Comparison of ENCODE assay signal across 8 cellular contexts in the genomic region with DNA sequence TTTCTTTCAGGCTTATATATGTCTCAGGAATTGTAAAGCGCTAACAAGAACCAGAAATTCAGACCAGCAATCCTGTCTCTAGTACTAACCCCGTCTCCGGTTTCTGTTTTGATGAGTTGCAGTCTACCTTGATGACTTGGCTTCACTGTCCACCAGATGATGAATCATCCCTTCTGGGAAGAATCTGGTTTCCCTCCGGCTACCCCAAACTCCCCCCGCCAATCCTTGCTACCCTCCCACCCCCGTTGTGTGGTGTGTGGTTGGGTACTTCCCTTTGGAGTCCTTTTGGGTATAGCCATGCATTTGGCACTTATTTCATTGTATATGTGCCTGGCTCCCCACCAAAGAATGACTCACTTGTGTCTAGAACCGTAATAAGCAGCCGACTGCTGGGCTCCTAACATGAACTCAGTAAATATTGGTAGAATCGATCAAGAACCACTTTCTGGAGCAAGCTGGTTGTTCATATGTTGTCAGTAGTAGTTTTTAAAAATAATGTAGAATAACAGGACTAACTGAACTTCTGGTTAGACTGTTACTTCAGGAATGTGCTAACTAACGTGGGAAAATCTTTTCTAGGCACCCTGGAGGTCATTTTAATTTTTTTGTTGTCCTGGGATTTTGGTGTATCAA. TPM values are rescaled to one million over a fixed set of nuclear protein-coding genes. Genes with fewer than 3 reads are reported as not detected.
DNase-seq lines count a peak whose midpoint lies in the region; TF ChIP-seq lines count a peak whose summit lies in the region.

No MANE protein-coding gene starts in this region.

- peak; percentile 9 to 13 for DNase-seq in activated CD4-positive, alpha-beta T cell treated with anti-CD3 and anti-CD28 coated beads for 4 hours
- no peak for DNase-seq in activated CD4-positive, alpha-beta T cell treated with anti-CD3 and anti-CD28 coated beads, Interleukin-2, amount 50 U/mL, for 4 hours
- no peak for DNase-seq in esophagus squamous epithelium (lab: John Stamatoyannopoulos, UW)
- DNase-seq in stimulated activated CD8-positive, alpha-beta memory T cell treated with anti-CD3 and anti-CD28 coated beads, Interleukin-4, amount 100 ng/mL, for 48 hours = peak; percentile 40
- DNase-seq in amygdala (lab: John Stamatoyannopoulos, UW) = no peak
- DNase-seq in cerebellar nuclear complex (lab: John Stamatoyannopoulos, UW) = no peak
- DNase-seq in occipital lobe (lab: John Stamatoyannopoulos, UW) = no peak

- no peak overlapping the region for H3K4me3 ChIP-seq in esophagus squamous epithelium

- no peak for TF ChIP-seq CTCF in esophagus squamous epithelium (IDR thresholded peaks at IDR 0.05)

- H3K4me1 ChIP-seq in esophagus squamous epithelium = peaks cover 17 to 61% (median 45%) of the 10 kb centered on the region in 3 donors

- TF ChIP-seq POLR2A in esophagus squamous epithelium (IDR thresholded peaks at IDR 0.05) = no peak

- H3K27me3 ChIP-seq in esophagus squamous epithelium = peaks cover 0 to 37% (median 0%) of the 10 kb centered on the region in 4 donors

- 14 to 23% methylated on average over 10 of the region's 10 CpGs for WGBS in esophagus squamous epithelium, 2 donors

- H3K27ac ChIP-seq in esophagus squamous epithelium = peak overlapping the region in 3 of 4 donors; percentile 41 to 71 (median 58)

- no peaks in the 10 kb centered on the region for H3K9me3 ChIP-seq in esophagus squamous epithelium

- intact Hi-C loops in esophagus squamous epithelium (cut with DNase I) = no loop called here

- H3K36me3 ChIP-seq in esophagus squamous epithelium = no peaks in the 10 kb centered on the region

TF ChIP-seq in PFSK-1, 5 proteins besides CTCF, POLR2A, EP300 and RAD21:
- TF ChIP-seq TAF1 (IDR thresholded peaks at IDR 0.05; ENCODE audit: borderline replicate concordance, insufficient read depth, low read length) = peak; percentile 54; the same call in 1 of the 2 replicates
- no peak for TF ChIP-seq SIN3A (IDR thresholded peaks at IDR 0.05; ENCODE audit: borderline replicate concordance, insufficient read depth, low read length)
- peak; percentile 49 for TF ChIP-seq FOXP2 (optimal IDR thresholded peaks at IDR 0.05; ENCODE audit: borderline replicate concordance, extremely low read depth, extremely low read length, insufficient read depth)
- TF ChIP-seq REST (IDR thresholded peaks at IDR 0.05; ENCODE audit: insufficient read depth in 1 of 2, low read depth in 2 of 2, low read length in 2 of 2) = peak in 1 of 2 experiments; percentile 51; a peak in 1 of 4 replicates
- 0 out of 2 replicates have a peak, but pooled peaks have one; percentile 35 for TF ChIP-seq POLR2AphosphoS5 (IDR thresholded peaks at IDR 0.05; ENCODE audit: low read depth, low read length)

RNA-seq across cellular contexts. Expression of gene TGFBI, which starts 8.3 kb away (rescaled TPM):
- polyA plus RNA-seq in PFSK-1 (2012; ENCODE audit: insufficient read length, low read depth) = 140 TPM
- total RNA-seq in esophagus squamous epithelium = 10 to 100 TPM in 2 of 4 donors, 1 to 10 TPM in 2; 7.3 to 63.5 (median 33.3) TPM
- 4.2 TPM for total RNA-seq in occipital lobe

Comparison
In these comparisons a context has a peak if more than half of its experiments do, and no peak if none do; other contexts are left out.
1. DNase-seq: peak in activated CD4-positive, alpha-beta T cell treated with anti-CD3 and anti-CD28 coated beads for 4 hours (2 of 2) and stimulated activated CD8-positive, alpha-beta memory T cell treated with anti-CD3 and anti-CD28 coated beads, Interleukin-4, amount 100 ng/mL, for 48 hours (single experiment); none in activated CD4-positive, alpha-beta T cell treated with anti-CD3 and anti-CD28 coated beads, Interleukin-2, amount 50 U/mL, for 4 hours (0 of 2), esophagus squamous epithelium (single experiment), amygdala (0 of 56), cerebellar nuclear complex (0 of 2) and occipital lobe (single experiment).